ENCODE assay signal across 9 cellular contexts in the genomic region with DNA sequence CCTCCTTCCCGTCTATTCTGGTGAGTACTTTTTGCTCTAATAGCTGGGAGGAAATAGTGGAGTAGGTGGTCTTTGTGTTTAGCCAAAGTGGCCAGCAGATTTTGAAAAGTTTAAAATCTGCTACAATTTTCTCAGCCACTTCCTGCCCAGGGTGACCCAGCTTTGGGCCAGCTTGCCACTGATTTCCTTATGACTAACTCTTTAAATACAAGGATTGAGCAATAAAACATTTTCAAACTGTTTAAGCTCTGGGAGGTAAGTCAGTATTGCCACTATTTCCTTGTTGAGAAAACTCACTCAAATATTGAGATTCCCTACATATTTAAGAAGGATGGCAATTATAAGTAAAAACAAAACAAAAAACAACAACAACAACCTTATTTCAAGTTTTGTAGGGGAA. TPM values are rescaled to one million over a fixed set of nuclear protein-coding genes. Genes with fewer than 3 reads are reported as not detected.
DNase-seq lines count a peak whose midpoint lies in the region; ATAC-seq, FAIRE-seq and TF ChIP-seq lines count a peak whose summit lies in the region.
"Had no signal": no experiment of that assay in that cellular context is flagged by ENCODE, and none has a peak within 500 bp of the region (broad histone marks: within the 10 kb centered on the region; RNA-seq: fewer than 3 reads in every experiment).

No MANE protein-coding gene starts in this region.

- no peaks in the 10 kb centered on the region for H3K27me3 ChIP-seq in upper lobe of left lung

- peaks cover 0 to 19% (median 3%) of the 10 kb centered on the region in 4 donors for H3K36me3 ChIP-seq in upper lobe of left lung

- H3K4me1 Mint-ChIP-seq in T-helper 2 cell treated with Interferon-gamma antibody and Interleukin-4, amounts not matched to agents 5 μg/mL and 100 μg/mL, for 36 hours (ENCODE audit: low read depth): no peaks in the 10 kb centered on the region

- TF ChIP-seq POLR2A in upper lobe of left lung (IDR thresholded peaks at IDR 0.05): no peak

- H3K9me3 Mint-ChIP-seq in T-helper 2 cell treated with Interferon-gamma antibody and Interleukin-4, amounts not matched to agents 5 μg/mL and 100 μg/mL, for 36 hours: peaks cover 11% of the 10 kb centered on the region
- H3K9me3 Mint-ChIP-seq: activated T-helper 17 cell treated with anti-CD3 and anti-CD28 coated beads, Interleukin-2, amount 50 U/mL, for 72 hours had no signal

- no peak for TF ChIP-seq CTCF in upper lobe of left lung (IDR thresholded peaks at IDR 0.05)
- TF ChIP-seq CTCF in coronary artery (IDR thresholded peaks at IDR 0.05): no peak

- no peak for TF ChIP-seq EP300 in upper lobe of left lung (IDR thresholded peaks at IDR 0.05)

- 25 to 43% methylated on average over 1 of the region's 1 CpG for WGBS in upper lobe of left lung, 2 donors

- FAIRE-seq in HTR-8/SVneo (lab: Jason Lieb, UNC): no peak

- peaks cover 0 to 5% (median 0%) of the 10 kb centered on the region in 4 donors for H3K9me3 ChIP-seq in upper lobe of left lung

- H3K4me1 ChIP-seq in upper lobe of left lung: peaks cover 0 to 19% (median 10%) of the 10 kb centered on the region in 4 donors

- H3K4me3 Mint-ChIP-seq in T-helper 2 cell treated with Interferon-gamma antibody and Interleukin-4, amounts not matched to agents 5 μg/mL and 100 μg/mL, for 36 hours: no peak overlapping the region
- H3K4me3 Mint-ChIP-seq: activated T-helper 17 cell treated with anti-CD3 and anti-CD28 coated beads, Interleukin-2, amount 50 U/mL, for 72 hours had no signal

- peak; percentile 40 to 78 for ATAC-seq in upper lobe of left lung (ENCODE audit: low FRiP score in 2 of 2)
- ATAC-seq: activated T-helper 17 cell treated with anti-CD3 and anti-CD28 coated beads, Interleukin-2, amount 50 U/mL, for 72 hours had no signal

- H3K27me3 Mint-ChIP-seq in T-helper 2 cell treated with Interferon-gamma antibody and Interleukin-4, amounts not matched to agents 5 μg/mL and 100 μg/mL, for 36 hours (ENCODE audit: low read depth): no peaks in the 10 kb centered on the region
- H3K27me3 Mint-ChIP-seq: activated T-helper 17 cell treated with anti-CD3 and anti-CD28 coated beads, Interleukin-2, amount 50 U/mL, for 72 hours had no signal

- DNase-seq in HTR-8/SVneo (ENCODE audit: insufficient read length, low spot score) (peak; percentile 12), UCSD-AML1 (lab: John Stamatoyannopoulos, UW; ENCODE audit: unreplicated experiment) (peak; percentile 18), glomerular visceral epithelial cell (ENCODE audit: extremely low spot score) (peak; percentile 72), upper lobe of left lung (peak in 1 of 2 donors; percentile 74), coronary artery (ENCODE audit: low spot score) (no peak)
- DNase-seq in activated naive CD4-positive, alpha-beta T cell treated with anti-CD3 and anti-CD28 coated beads, Interleukin-2, amount 50 U/mL, for 16 hours: no peak
- DNase-seq in T-helper 2 cell treated with Interferon-gamma antibody and Interleukin-4, amounts not matched to agents 5 μg/mL and 100 μg/mL, for 36 hours (ENCODE audit: low spot score): no peak
- DNase-seq: RPMI8226 had no signal

- peak overlapping the region; percentile 13 to 64 (median 53) for H3K27ac ChIP-seq in upper lobe of left lung
- peak overlapping the region in 1 of 2 donors; percentile 40 for H3K27ac ChIP-seq in coronary artery

- peaks cover 25% of the 10 kb centered on the region for H3K36me3 Mint-ChIP-seq in T-helper 2 cell treated with Interferon-gamma antibody and Interleukin-4, amounts not matched to agents 5 μg/mL and 100 μg/mL, for 36 hours (ENCODE audit: low read depth)

- H3K27ac Mint-ChIP-seq in T-helper 2 cell treated with Interferon-gamma antibody and Interleukin-4, amounts not matched to agents 5 μg/mL and 100 μg/mL, for 36 hours: no peak overlapping the region
- H3K27ac Mint-ChIP-seq: activated T-helper 17 cell treated with anti-CD3 and anti-CD28 coated beads, Interleukin-2, amount 50 U/mL, for 72 hours had no signal

- H3K4me3 ChIP-seq in upper lobe of left lung: no peak overlapping the region
- no peak overlapping the region for H3K4me3 ChIP-seq in coronary artery

RNA-seq across cellular contexts. Expression of a gene that starts 54.5 kb away (rescaled TPM):
- 10 to 100 TPM; 13.8 to 66.0 (median 25.5) TPM for total RNA-seq in upper lobe of left lung

Comparison
In these comparisons a context has a peak if more than half of its experiments do, and no peak if none do; other contexts are left out.
1. DNase-seq: peak in HTR-8/SVneo (single experiment), UCSD-AML1 (single experiment) and glomerular visceral epithelial cell (single experiment); none in activated naive CD4-positive, alpha-beta T cell treated with anti-CD3 and anti-CD28 coated beads, Interleukin-2, amount 50 U/mL, for 16 hours (single experiment), T-helper 2 cell treated with Interferon-gamma antibody and Interleukin-4, amounts not matched to agents 5 μg/mL and 100 μg/mL, for 36 hours (single experiment) and coronary artery (single experiment).